Comparison of ENCODE assay signal across 25 cellular contexts in genomic region chr7:158479680-158480025, GRCh38.
"Had no signal": no experiment of that assay in that cellular context is flagged by ENCODE, and none has a peak within 500 bp of the region (broad histone marks: within the 10 kb centered on the region; RNA-seq: fewer than 3 reads in every experiment).

No MANE protein-coding gene starts in this region.

- H3K27me3 ChIP-seq: hepatocyte, neural progenitor cell, ovary, uterus had no signal

- H3K9me3 ChIP-seq: lower lobe of right lung, ovary, prostate gland, suprapubic skin, thoracic aorta, uterus had no signal

- H2AFZ ChIP-seq: hepatocyte had no signal

- H3K4me3 ChIP-seq: hepatocyte, lower lobe of right lung, neural progenitor cell, ovary, prostate gland, skin epidermis, spleen, suprapubic skin, thoracic aorta, tibial artery, uterus had no signal

- H3K79me2 ChIP-seq: hepatocyte had no signal

- DNase-seq: islet precursor cell; left cardiac atrium; left ventricle myocardium superior; lower lobe of right lung; mammary epithelial cell; mesenchymal stem cell; naive thymus-derived CD8-positive, alpha-beta T cell; ovary; retina; right cardiac atrium; spleen; stimulated activated CD4-positive, alpha-beta T cell treated with anti-CD3 and anti-CD28 coated beads, Interleukin-4, amount 100 ng/mL, for 24 hours; stimulated activated naive CD4-positive, alpha-beta T cell; tibial artery; trophoblast cell; uterus had no signal

- H3K27ac ChIP-seq: hepatocyte, lower lobe of right lung, neural progenitor cell, ovary, prostate gland, skin epidermis, spleen, suprapubic skin, thoracic aorta, tibial artery, uterus had no signal

- H3K9ac ChIP-seq: neural progenitor cell had no signal

- ATAC-seq: left cardiac atrium; left lobe of liver; left ventricle myocardium superior; lower lobe of right lung; naive thymus-derived CD8-positive, alpha-beta T cell; right cardiac atrium; sciatic nerve; stimulated activated effector memory CD8-positive, alpha-beta T cell treated with anti-CD3 and anti-CD28 coated beads, Interleukin-12 subunit alpha, Interleukin-12 subunit beta, amount 100 ng/mL, for 72 hours had no signal

- H3K4me1 ChIP-seq: lower lobe of right lung, neural progenitor cell, prostate gland, spleen, suprapubic skin, tibial artery, uterus had no signal

- H3K4me2 ChIP-seq: hepatocyte, neural progenitor cell had no signal

- H3K36me3 ChIP-seq: lower lobe of right lung, neural progenitor cell, ovary, prostate gland, spleen, suprapubic skin, thoracic aorta, tibial artery, uterus had no signal
